In the genomic region with DNA sequence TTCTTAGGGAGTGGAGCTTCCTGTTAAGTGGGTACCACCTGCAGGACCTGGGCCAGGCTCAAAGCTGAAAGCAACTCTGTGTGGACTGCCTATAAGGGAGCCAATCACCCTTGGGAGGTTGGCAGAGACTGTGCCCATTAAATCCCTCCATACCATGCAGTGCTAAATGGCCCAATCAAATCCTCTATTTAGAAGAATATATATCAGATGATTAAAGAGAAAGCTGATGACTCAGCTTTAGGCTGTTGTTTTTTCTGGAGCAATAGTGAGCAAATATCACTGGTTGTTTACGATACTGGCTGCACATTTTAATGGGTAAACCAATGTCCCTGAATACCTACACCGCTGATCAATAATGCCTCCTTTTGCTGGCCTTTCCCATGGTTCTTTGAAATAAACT, we compare ENCODE assay signal across 23 cellular contexts.
"Had no signal": no experiment of that assay in that cellular context is flagged by ENCODE, and none has a peak within 500 bp of the region (broad histone marks: within the 10 kb centered on the region; RNA-seq: fewer than 3 reads in every experiment).

No MANE protein-coding gene starts in this region.

- H3K9me3 Mint-ChIP-seq: T-helper 1 cell treated with Interleukin-12 subunit alpha and Interleukin-12 subunit beta and Interleukin-4 antibody, amounts not matched to agents 30 μg/mL and 1 μg/mL, for 36 hours had no signal

- ATAC-seq: activated naive CD4-positive, alpha-beta T cell treated with anti-CD3 and anti-CD28 coated beads, Interleukin-2, amount 50 U/mL, for 72 hours had no signal

- H3K36me3 ChIP-seq: adrenal gland, transverse colon, vagina had no signal

- DNase-seq: activated CD4-positive, alpha-beta T cell treated with anti-CD3 and anti-CD28 coated beads, Interleukin-2, amount 50 U/mL, for 1 hour; activated CD4-positive, CD25-positive, alpha-beta regulatory T cell treated with anti-CD3 and anti-CD28 coated beads, Interleukin-2, amount 50 U/mL, for 72 hours; activated CD8-positive, alpha-beta memory T cell treated with anti-CD3 and anti-CD28 coated beads, Interleukin-2, amount 50 U/mL, for 4 hours; activated gamma-delta T cell treated with Interleukin-2 at 50 U/mL for 16 hours; adrenal gland; effector CD4-positive, alpha-beta T cell; foreskin melanocyte; glutamatergic neuron; hippocampal formation; left colon; midbrain; nephron progenitor cell; nucleus accumbens; retina; stimulated activated CD8-positive, alpha-beta memory T cell treated with anti-CD3 and anti-CD28 coated beads, Interleukin-4, amount 100 ng/mL, for 48 hours; stimulated activated naive CD4-positive, alpha-beta T cell treated with Interleukin-2 at 50 U/mL for 16 hours; transverse colon had no signal

- H3K27ac ChIP-seq: adrenal gland, transverse colon, vagina had no signal

- H3K4me1 ChIP-seq: adrenal gland, transverse colon had no signal

- H3K4me1 Mint-ChIP-seq: nephron progenitor cell had no signal

- H3K9me3 ChIP-seq: adrenal gland, transverse colon, vagina had no signal

- FAIRE-seq: astrocyte, islet of Langerhans had no signal

- H3K4me3 Mint-ChIP-seq: nephron progenitor cell; T-helper 1 cell treated with Interleukin-12 subunit alpha and Interleukin-12 subunit beta and Interleukin-4 antibody, amounts not matched to agents 30 μg/mL and 1 μg/mL, for 36 hours had no signal

- H3K27me3 ChIP-seq: adrenal gland, transverse colon, vagina had no signal

- H3K4me3 ChIP-seq: adrenal gland, lung, transverse colon, vagina had no signal

- H3K27ac Mint-ChIP-seq: activated naive CD4-positive, alpha-beta T cell treated with anti-CD3 and anti-CD28 coated beads, Interleukin-2, amount 50 U/mL, for 72 hours; nephron progenitor cell; T-helper 1 cell treated with Interleukin-12 subunit alpha and Interleukin-12 subunit beta and Interleukin-4 antibody, amounts not matched to agents 30 μg/mL and 1 μg/mL, for 36 hours had no signal
